Comparison of ENCODE assay signal across 19 cellular contexts in the genomic region with DNA sequence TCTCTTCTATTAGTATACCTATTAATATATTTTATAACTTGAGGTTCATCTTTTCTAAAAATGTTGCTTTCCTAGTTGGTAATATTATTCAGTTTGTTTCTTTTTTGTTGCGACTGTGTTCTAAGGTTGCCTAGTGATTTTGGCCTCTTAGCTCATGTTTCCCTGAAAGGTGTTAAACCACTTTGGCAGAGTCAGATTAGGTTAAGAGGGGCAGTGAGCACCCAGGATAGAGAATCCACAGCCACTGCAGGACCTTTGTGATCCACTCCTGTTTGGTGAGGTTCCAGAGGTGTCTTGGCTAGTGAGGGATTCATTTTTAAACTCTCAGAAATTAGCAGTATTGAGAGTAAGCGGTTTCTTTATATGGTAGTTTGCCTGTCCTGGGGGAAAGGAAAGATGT. TPM values are rescaled to one million over a fixed set of nuclear protein-coding genes. Genes with fewer than 3 reads are reported as not detected.
DNase-seq lines count a peak whose midpoint lies in the region; ATAC-seq, FAIRE-seq and TF ChIP-seq lines count a peak whose summit lies in the region.
"Had no signal": no experiment of that assay in that cellular context is flagged by ENCODE, and none has a peak within 500 bp of the region (broad histone marks: within the 10 kb centered on the region; RNA-seq: fewer than 3 reads in every experiment).

No MANE protein-coding gene starts in this region.

- H3K36me3 ChIP-seq in heart left ventricle = peaks cover 0 to 4% (median 0%) of the 10 kb centered on the region in 9 donors
- H3K36me3 ChIP-seq: right lobe of liver had no signal

- WGBS in heart left ventricle, 4 donors = 71 to 75% (median 72%) methylated on average over 2 of the region's 2 CpGs

- H3K4me3 ChIP-seq in heart left ventricle = no peak overlapping the region
- H3K4me3 ChIP-seq: dorsolateral prefrontal cortex, right lobe of liver had no signal

- peaks cover 0 to 68% (median 0%) of the 10 kb centered on the region in 12 donors for H3K4me1 ChIP-seq in heart left ventricle

- TF ChIP-seq CTCF in heart left ventricle (IDR thresholded peaks at IDR 0.05) = no peak

- H3K27ac Mint-ChIP-seq in activated T-helper 1 cell treated with anti-CD3 and anti-CD28 coated beads, Interleukin-12 subunit alpha, Interleukin-12 subunit beta, Interleukin-2, Interleukin-4 antibody, amounts not matched to agents 30 ng/mL and 10 ng/mL and 1 ng/mL, durations not matched to agents 14 hours and 24 hours and 36 hours = peak overlapping the region; percentile 69
- H3K27ac Mint-ChIP-seq in memory B cell = peak overlapping the region; percentile 96
- H3K27ac Mint-ChIP-seq: brain had no signal

- H3K4me3 Mint-ChIP-seq in activated T-helper 1 cell treated with anti-CD3 and anti-CD28 coated beads, Interleukin-12 subunit alpha, Interleukin-12 subunit beta, Interleukin-2, Interleukin-4 antibody, amounts not matched to agents 30 ng/mL and 10 ng/mL and 1 ng/mL, durations not matched to agents 14 hours and 24 hours and 36 hours = no peak overlapping the region
- no peak overlapping the region for H3K4me3 Mint-ChIP-seq in memory B cell
- H3K4me3 Mint-ChIP-seq: brain had no signal

- peaks cover 0 to 11% (median 2%) of the 10 kb centered on the region in 12 donors for H3K9me3 ChIP-seq in heart left ventricle
- H3K9me3 ChIP-seq: right lobe of liver had no signal

- intact Hi-C loops in heart left ventricle (cut with DNase I) = loop anchor here in 2 of 10 donors (10.0 kb wide), 2 partner anchors 92 to 102 kb away; no protein-coding TSS in a partner anchor
- intact Hi-C loops in cardiac septum (cut with DNase I) = no loop called here
- intact Hi-C loops in activated T-helper 1 cell treated with anti-CD3 and anti-CD28 coated beads, Interleukin-12 subunit alpha, Interleukin-12 subunit beta, Interleukin-2, Interleukin-4 antibody, amounts not matched to agents 30 ng/mL and 10 ng/mL and 1 ng/mL, durations not matched to agents 14 hours and 24 hours and 36 hours (cut with micrococcal nuclease) = no loop called here
- intact Hi-C loops in sciatic nerve (cut with DNase I) = loop anchor here (10.0 kb wide), 1 partner anchor 1248 kb away; no protein-coding TSS in a partner anchor

- DNase-seq in heart left ventricle (no peak), cardiac septum (ENCODE audit: low spot score) (no peak), memory B cell (ENCODE audit: low spot score in 2 of 2) (no peak), NCI-H1694 (lab: John Stamatoyannopoulos, UW) (no peak), frontal cortex (ENCODE audit: low spot score in 2 of 2) (no peak), sciatic nerve (ENCODE audit: low spot score) (no peak)
- no peak for DNase-seq in activated T-helper 1 cell treated with anti-CD3 and anti-CD28 coated beads, Interleukin-12 subunit alpha, Interleukin-12 subunit beta, Interleukin-2, Interleukin-4 antibody, amounts not matched to agents 30 ng/mL and 10 ng/mL and 1 ng/mL, durations not matched to agents 14 hours and 24 hours and 36 hours (ENCODE audit: low spot score)
- DNase-seq: activated gamma-delta T cell treated with Interleukin-2 at 50 U/mL for 16 hours, dorsolateral prefrontal cortex, erythroblast, MM.1S, NCI-H187 treated with DMSO at 0.1 percent for 48 hours, NCI-H446, right lobe of liver, RPMI8226 had no signal

- H3K27me3 ChIP-seq in heart left ventricle = no peaks in the 10 kb centered on the region
- H3K27me3 ChIP-seq: dorsolateral prefrontal cortex, right lobe of liver had no signal

- peaks cover 33% of the 10 kb centered on the region for H3K36me3 Mint-ChIP-seq in activated T-helper 1 cell treated with anti-CD3 and anti-CD28 coated beads, Interleukin-12 subunit alpha, Interleukin-12 subunit beta, Interleukin-2, Interleukin-4 antibody, amounts not matched to agents 30 ng/mL and 10 ng/mL and 1 ng/mL, durations not matched to agents 14 hours and 24 hours and 36 hours (ENCODE audit: low read depth)
- H3K36me3 Mint-ChIP-seq in memory B cell = peaks cover 22% of the 10 kb centered on the region

- H3K4me1 Mint-ChIP-seq in activated T-helper 1 cell treated with anti-CD3 and anti-CD28 coated beads, Interleukin-12 subunit alpha, Interleukin-12 subunit beta, Interleukin-2, Interleukin-4 antibody, amounts not matched to agents 30 ng/mL and 10 ng/mL and 1 ng/mL, durations not matched to agents 14 hours and 24 hours and 36 hours (ENCODE audit: low read depth) = peaks cover 73% of the 10 kb centered on the region
- H3K4me1 Mint-ChIP-seq in memory B cell = peaks cover 49% of the 10 kb centered on the region
- H3K4me1 Mint-ChIP-seq: brain had no signal

- ATAC-seq in heart left ventricle (peak in 3 of 4 donors; percentile 67 to 73 (median 67)), memory B cell (ENCODE audit: low read depth) (no peak), sciatic nerve (no peak)
- ATAC-seq: HCT116, right lobe of liver had no signal

- H3K9me3 Mint-ChIP-seq in activated T-helper 1 cell treated with anti-CD3 and anti-CD28 coated beads, Interleukin-12 subunit alpha, Interleukin-12 subunit beta, Interleukin-2, Interleukin-4 antibody, amounts not matched to agents 30 ng/mL and 10 ng/mL and 1 ng/mL, durations not matched to agents 14 hours and 24 hours and 36 hours = peaks cover 10% of the 10 kb centered on the region
- H3K9me3 Mint-ChIP-seq in memory B cell = peaks cover 3% of the 10 kb centered on the region

- no peak overlapping the region for H3K27ac ChIP-seq in heart left ventricle
- H3K27ac ChIP-seq: dorsolateral prefrontal cortex, HL-60, right lobe of liver had no signal

- no peak for TF ChIP-seq POLR2A in heart left ventricle (IDR thresholded peaks at IDR 0.05)

- no peaks in the 10 kb centered on the region for H3K27me3 Mint-ChIP-seq in activated T-helper 1 cell treated with anti-CD3 and anti-CD28 coated beads, Interleukin-12 subunit alpha, Interleukin-12 subunit beta, Interleukin-2, Interleukin-4 antibody, amounts not matched to agents 30 ng/mL and 10 ng/mL and 1 ng/mL, durations not matched to agents 14 hours and 24 hours and 36 hours (ENCODE audit: insufficient read depth)
- no peaks in the 10 kb centered on the region for H3K27me3 Mint-ChIP-seq in memory B cell
- H3K27me3 Mint-ChIP-seq: brain had no signal

- no peak for FAIRE-seq in frontal cortex (lab: Jason Lieb, UNC)
- FAIRE-seq: urothelium cell line had no signal

RNA-seq across cellular contexts. Expression of gene GPR18, which starts 14.9 kb away (rescaled TPM):
- total RNA-seq in heart left ventricle = 1 to 10 TPM in 1 of 9 donors, under 1 TPM in 1, not detected in 7; 0.34 to 1.1 TPM
- under 1 TPM in 1 of 2 donors, not detected in 1; 0.04 TPM for polyA plus RNA-seq in heart left ventricle
- not detected for total RNA-seq in cardiac septum
- 12.0 and 15.9 TPM in 2 replicates for total RNA-seq in activated T-helper 1 cell treated with anti-CD3 and anti-CD28 coated beads, Interleukin-12 subunit alpha, Interleukin-12 subunit beta, Interleukin-2, Interleukin-4 antibody, amounts not matched to agents 30 ng/mL and 10 ng/mL and 1 ng/mL, durations not matched to agents 14 hours and 24 hours and 36 hours
- total RNA-seq in frontal cortex = not detected
- not detected for total RNA-seq in sciatic nerve
- total RNA-seq: dorsolateral prefrontal cortex had no signal

RNA-seq across cellular contexts. Expression of gene GPR183, which starts 34.1 kb away (rescaled TPM):
- 1 to 10 TPM in 7 of 9 donors, under 1 TPM in 2; 0.69 to 7.6 (median 1.5) TPM for total RNA-seq in heart left ventricle
- 1 to 10 TPM in 1 of 2 donors, under 1 TPM in 1; 0.72 to 2.7 TPM for polyA plus RNA-seq in heart left ventricle
- 1.1 TPM for total RNA-seq in cardiac septum
- total RNA-seq in activated T-helper 1 cell treated with anti-CD3 and anti-CD28 coated beads, Interleukin-12 subunit alpha, Interleukin-12 subunit beta, Interleukin-2, Interleukin-4 antibody, amounts not matched to agents 30 ng/mL and 10 ng/mL and 1 ng/mL, durations not matched to agents 14 hours and 24 hours and 36 hours = 22.6 and 23.6 TPM in 2 replicates
- total RNA-seq in frontal cortex = 0.82 TPM
- total RNA-seq in sciatic nerve = 19.5 TPM

Comparison
In these comparisons a context has a peak if more than half of its experiments do, and no peak if none do; other contexts are left out.
1. ATAC-seq: peak in heart left ventricle (3 of 4); none in memory B cell (single experiment) and sciatic nerve (single experiment).